Comparison of ENCODE assay signal across 34 cellular contexts in the genomic region with DNA sequence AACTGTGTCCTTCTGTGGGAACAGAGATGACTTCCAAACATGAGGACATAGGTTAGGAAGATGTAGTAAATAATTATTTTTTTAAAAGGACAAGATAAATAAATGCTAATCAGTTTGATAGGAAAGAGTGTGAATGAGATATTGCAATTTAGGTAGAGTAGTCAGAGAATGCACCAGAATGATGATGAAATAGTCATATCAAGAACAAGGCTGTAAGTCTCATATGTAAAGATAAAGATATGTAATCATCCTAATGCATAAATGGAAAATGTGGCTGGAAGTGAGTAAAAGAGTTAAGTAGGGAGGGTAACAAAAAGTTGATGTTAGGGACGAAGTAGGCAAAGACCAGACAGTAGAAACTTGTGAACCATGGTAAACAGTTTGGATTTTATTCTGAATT.
"Had no signal": no experiment of that assay in that cellular context is flagged by ENCODE, and none has a peak within 500 bp of the region (broad histone marks: within the 10 kb centered on the region; RNA-seq: fewer than 3 reads in every experiment).

No MANE protein-coding gene starts in this region.

- H3K27ac ChIP-seq: adrenal gland, body of pancreas, brain microvascular endothelial cell, breast epithelium, WERI-Rb-1 had no signal

- DNase-seq: activated CD4-positive, alpha-beta memory T cell treated with anti-CD3 and anti-CD28 coated beads for 36 hours; activated CD4-positive, alpha-beta T cell treated with anti-CD3 and anti-CD28 coated beads for 4 hours; activated CD4-positive, alpha-beta T cell treated with anti-CD3 and anti-CD28 coated beads, Interleukin-2, amount 10 ng/mL, durations not matched to agents 24 days and 14 days; activated CD4-positive, alpha-beta T cell treated with anti-CD3 and anti-CD28 coated beads, Interleukin-2, amount 50 U/mL, for 1 hour; activated CD4-positive, alpha-beta T cell treated with anti-CD3 and anti-CD28 coated beads, Interleukin-2, amount 50 U/mL, for 4 hours; activated CD4-positive, CD25-positive, alpha-beta regulatory T cell treated with anti-CD3 and anti-CD28 coated beads, Interleukin-2, amount 50 U/mL, for 72 hours; activated CD8-positive, alpha-beta memory T cell treated with anti-CD3 and anti-CD28 coated beads, Interleukin-2, amount 50 U/mL, for 4 hours; activated CD8-positive, alpha-beta T cell treated with anti-CD3 and anti-CD28 coated beads for 36 hours; activated effector memory CD4-positive, alpha-beta T cell treated with anti-CD3 and anti-CD28 coated beads, Interleukin-2, amount 50 U/mL, for 16 hours; activated gamma-delta T cell treated with Interleukin-2 at 50 U/mL for 16 hours; activated naive CD4-positive, alpha-beta T cell; activated naive CD4-positive, alpha-beta T cell treated with anti-CD3 and anti-CD28 coated beads for 36 hours; activated naive CD4-positive, alpha-beta T cell treated with anti-CD3 and anti-CD28 coated beads, Interleukin-2, amount 50 U/mL, for 16 hours; activated naive CD8-positive, alpha-beta T cell treated with anti-CD3 and anti-CD28 coated beads for 36 hours; activated T-cell treated with anti-CD3 and anti-CD28 coated beads for 4 hours; activated T-cell treated with anti-CD3 and anti-CD28 coated beads, Interleukin-2, amount 50 U/mL, for 1 hour; activated T-cell treated with anti-CD3 and anti-CD28 coated beads, Interleukin-2, amount 50 U/mL, for 4 hours; activated T-cell treated with anti-CD3 and anti-CD28 coated beads, Interleukin-2, amount 50 U/mL, for 72 hours; adrenal gland; amniotic stem cell; aorta; body of pancreas; brain microvascular endothelial cell; central memory CD4-positive, alpha-beta T cell; T-helper 2 cell; T-helper 9 cell; WERI-Rb-1 had no signal

- H3K4me3 ChIP-seq: adrenal gland, body of pancreas, breast epithelium had no signal

- H3K9me3 ChIP-seq: adrenal gland, body of pancreas, breast epithelium had no signal

- H3K4me1 ChIP-seq: adrenal gland, body of pancreas, breast epithelium had no signal

- FAIRE-seq: astrocyte, colon, TTC549 had no signal

- H3K36me3 ChIP-seq: adrenal gland, brain microvascular endothelial cell, breast epithelium, WERI-Rb-1 had no signal

- ATAC-seq: activated CD8-positive, alpha-beta T cell treated with anti-CD3 and anti-CD28 coated beads for 36 hours; activated naive CD4-positive, alpha-beta T cell treated with anti-CD3 and anti-CD28 coated beads, Interleukin-2, amount 50 U/mL, for 72 hours; activated T-cell treated with anti-CD3 and anti-CD28 coated beads, Interleukin-2, amount 50 U/mL, for 4 hours; activated T-cell treated with anti-CD3 and anti-CD28 coated beads, Interleukin-2, amount 50 U/mL, for 72 hours; activated T-helper 17 cell treated with anti-CD3 and anti-CD28 coated beads, Interleukin-2, amount 50 U/mL, for 72 hours; body of pancreas; WTC11 had no signal

- H3K27me3 ChIP-seq: adrenal gland, body of pancreas, brain microvascular endothelial cell, breast epithelium had no signal
